In the genomic region with DNA sequence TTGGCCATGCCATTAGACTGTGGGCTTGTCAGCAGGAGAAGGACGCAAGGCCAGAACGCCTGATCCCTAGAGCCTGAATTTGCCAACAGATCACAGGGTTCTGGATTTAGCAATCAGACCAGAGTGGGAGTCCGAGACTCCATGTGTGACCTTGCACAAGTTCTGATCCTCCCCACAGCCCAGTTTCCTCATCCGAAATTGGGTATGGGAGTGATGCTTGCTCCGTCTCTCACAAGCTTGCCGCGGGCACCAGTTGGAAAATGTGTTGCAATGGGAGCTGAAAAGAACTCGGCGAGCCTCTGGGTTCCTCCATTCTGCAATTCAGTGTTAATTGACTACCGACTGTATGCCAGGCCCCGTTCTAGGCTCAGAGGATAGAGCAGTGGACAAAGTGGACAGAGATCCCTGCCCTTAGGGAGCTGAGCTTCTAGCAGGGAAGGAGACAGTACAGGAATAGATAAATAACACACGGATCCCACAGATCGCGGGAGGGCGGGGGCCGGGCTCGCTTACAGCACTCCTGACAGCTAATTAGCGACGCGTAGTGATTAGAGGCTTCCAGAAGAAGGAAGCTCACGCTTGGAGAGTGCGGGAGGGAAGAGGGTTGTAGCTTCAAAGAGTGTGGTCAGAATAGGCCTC, we compare ENCODE assay signal across 1 cellular context.
TF ChIP-seq lines count a peak whose summit lies in the region.

No MANE protein-coding gene starts in this region.

TF ChIP-seq in WTC11, 78 proteins besides CTCF, POLR2A, EP300 and RAD21 (continued from another document):
- TF ChIP-seq ZNF671 (CRISPR knock-in tag; IDR thresholded peaks at IDR 0.05): no peak
- TF ChIP-seq, protein P1, sequence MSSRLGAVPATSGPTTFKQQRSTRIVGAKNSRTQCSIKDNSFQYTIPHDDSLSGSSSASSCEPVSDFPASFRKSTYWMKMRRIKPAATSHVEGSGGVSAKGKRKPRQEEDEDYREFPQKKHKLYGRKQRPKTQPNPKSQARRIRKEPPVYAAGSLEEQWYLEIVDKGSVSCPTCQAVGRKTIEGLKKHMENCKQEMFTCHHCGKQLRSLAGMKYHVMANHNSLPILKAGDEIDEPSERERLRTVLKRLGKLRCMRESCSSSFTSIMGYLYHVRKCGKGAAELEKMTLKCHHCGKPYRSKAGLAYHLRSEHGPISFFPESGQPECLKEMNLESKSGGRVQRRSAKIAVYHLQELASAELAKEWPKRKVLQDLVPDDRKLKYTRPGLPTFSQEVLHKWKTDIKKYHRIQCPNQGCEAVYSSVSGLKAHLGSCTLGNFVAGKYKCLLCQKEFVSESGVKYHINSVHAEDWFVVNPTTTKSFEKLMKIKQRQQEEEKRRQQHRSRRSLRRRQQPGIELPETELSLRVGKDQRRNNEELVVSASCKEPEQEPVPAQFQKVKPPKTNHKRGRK (CRISPR knock-in tag; IDR thresholded peaks at IDR 0.05; ENCODE audit: borderline replicate concordance): no peak
- TF ChIP-seq, protein P2, sequence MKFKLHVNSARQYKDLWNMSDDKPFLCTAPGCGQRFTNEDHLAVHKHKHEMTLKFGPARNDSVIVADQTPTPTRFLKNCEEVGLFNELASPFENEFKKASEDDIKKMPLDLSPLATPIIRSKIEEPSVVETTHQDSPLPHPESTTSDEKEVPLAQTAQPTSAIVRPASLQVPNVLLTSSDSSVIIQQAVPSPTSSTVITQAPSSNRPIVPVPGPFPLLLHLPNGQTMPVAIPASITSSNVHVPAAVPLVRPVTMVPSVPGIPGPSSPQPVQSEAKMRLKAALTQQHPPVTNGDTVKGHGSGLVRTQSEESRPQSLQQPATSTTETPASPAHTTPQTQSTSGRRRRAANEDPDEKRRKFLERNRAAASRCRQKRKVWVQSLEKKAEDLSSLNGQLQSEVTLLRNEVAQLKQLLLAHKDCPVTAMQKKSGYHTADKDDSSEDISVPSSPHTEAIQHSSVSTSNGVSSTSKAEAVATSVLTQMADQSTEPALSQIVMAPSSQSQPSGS (CRISPR knock-in tag; IDR thresholded peaks at IDR 0.05; ENCODE audit: borderline replicate concordance, low read depth): no peak
- no peak for TF ChIP-seq MXD4 (CRISPR knock-in tag; IDR thresholded peaks at IDR 0.05; ENCODE audit: borderline replicate concordance)
- TF ChIP-seq, protein P3, sequence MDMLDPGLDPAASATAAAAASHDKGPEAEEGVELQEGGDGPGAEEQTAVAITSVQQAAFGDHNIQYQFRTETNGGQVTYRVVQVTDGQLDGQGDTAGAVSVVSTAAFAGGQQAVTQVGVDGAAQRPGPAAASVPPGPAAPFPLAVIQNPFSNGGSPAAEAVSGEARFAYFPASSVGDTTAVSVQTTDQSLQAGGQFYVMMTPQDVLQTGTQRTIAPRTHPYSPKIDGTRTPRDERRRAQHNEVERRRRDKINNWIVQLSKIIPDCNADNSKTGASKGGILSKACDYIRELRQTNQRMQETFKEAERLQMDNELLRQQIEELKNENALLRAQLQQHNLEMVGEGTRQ (CRISPR knock-in tag; IDR thresholded peaks at IDR 0.05): no peak
- TF ChIP-seq, protein P4, sequence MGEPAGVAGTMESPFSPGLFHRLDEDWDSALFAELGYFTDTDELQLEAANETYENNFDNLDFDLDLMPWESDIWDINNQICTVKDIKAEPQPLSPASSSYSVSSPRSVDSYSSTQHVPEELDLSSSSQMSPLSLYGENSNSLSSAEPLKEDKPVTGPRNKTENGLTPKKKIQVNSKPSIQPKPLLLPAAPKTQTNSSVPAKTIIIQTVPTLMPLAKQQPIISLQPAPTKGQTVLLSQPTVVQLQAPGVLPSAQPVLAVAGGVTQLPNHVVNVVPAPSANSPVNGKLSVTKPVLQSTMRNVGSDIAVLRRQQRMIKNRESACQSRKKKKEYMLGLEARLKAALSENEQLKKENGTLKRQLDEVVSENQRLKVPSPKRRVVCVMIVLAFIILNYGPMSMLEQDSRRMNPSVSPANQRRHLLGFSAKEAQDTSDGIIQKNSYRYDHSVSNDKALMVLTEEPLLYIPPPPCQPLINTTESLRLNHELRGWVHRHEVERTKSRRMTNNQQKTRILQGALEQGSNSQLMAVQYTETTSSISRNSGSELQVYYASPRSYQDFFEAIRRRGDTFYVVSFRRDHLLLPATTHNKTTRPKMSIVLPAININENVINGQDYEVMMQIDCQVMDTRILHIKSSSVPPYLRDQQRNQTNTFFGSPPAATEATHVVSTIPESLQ (CRISPR knock-in tag; IDR thresholded peaks at IDR 0.05): no peak
- no peak for TF ChIP-seq SP1 (CRISPR knock-in tag; conservative IDR thresholded peaks at IDR 0.05)
- TF ChIP-seq, protein P5, sequence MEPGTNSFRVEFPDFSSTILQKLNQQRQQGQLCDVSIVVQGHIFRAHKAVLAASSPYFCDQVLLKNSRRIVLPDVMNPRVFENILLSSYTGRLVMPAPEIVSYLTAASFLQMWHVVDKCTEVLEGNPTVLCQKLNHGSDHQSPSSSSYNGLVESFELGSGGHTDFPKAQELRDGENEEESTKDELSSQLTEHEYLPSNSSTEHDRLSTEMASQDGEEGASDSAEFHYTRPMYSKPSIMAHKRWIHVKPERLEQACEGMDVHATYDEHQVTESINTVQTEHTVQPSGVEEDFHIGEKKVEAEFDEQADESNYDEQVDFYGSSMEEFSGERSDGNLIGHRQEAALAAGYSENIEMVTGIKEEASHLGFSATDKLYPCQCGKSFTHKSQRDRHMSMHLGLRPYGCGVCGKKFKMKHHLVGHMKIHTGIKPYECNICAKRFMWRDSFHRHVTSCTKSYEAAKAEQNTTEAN (CRISPR knock-in tag; IDR thresholded peaks at IDR 0.05): no peak
- no peak for TF ChIP-seq ELF4 (CRISPR knock-in tag; IDR thresholded peaks at IDR 0.05; ENCODE audit: low read depth)
- TF ChIP-seq NR2C2 (CRISPR knock-in tag; IDR thresholded peaks at IDR 0.05): no peak
- TF ChIP-seq, protein P6, sequence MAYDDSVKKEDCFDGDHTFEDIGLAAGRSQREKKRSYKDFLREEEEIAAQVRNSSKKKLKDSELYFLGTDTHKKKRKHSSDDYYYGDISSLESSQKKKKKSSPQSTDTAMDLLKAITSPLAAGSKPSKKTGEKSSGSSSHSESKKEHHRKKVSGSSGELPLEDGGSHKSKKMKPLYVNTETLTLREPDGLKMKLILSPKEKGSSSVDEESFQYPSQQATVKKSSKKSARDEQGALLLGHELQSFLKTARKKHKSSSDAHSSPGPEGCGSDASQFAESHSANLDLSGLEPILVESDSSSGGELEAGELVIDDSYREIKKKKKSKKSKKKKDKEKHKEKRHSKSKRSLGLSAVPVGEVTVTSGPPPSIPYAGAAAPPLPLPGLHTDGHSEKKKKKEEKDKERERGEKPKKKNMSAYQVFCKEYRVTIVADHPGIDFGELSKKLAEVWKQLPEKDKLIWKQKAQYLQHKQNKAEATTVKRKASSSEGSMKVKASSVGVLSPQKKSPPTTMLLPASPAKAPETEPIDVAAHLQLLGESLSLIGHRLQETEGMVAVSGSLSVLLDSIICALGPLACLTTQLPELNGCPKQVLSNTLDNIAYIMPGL (CRISPR knock-in tag; IDR thresholded peaks at IDR 0.05): no peak
- no peak for TF ChIP-seq ZNF232 (CRISPR knock-in tag; IDR thresholded peaks at IDR 0.05)
- no peak for TF ChIP-seq CREM (CRISPR knock-in tag; IDR thresholded peaks at IDR 0.05)
- TF ChIP-seq RORB (CRISPR knock-in tag; IDR thresholded peaks at IDR 0.05): no peak
- no peak for TF ChIP-seq TEAD1 (CRISPR knock-in tag; IDR thresholded peaks at IDR 0.05)
- TF ChIP-seq ETV6 (CRISPR knock-in tag; IDR thresholded peaks at IDR 0.05): no peak
